In genomic region chr18:48007381-48007780, GRCh38 we compare ENCODE assay signal across 12 cellular contexts.
DNase-seq lines count a peak whose midpoint lies in the region; FAIRE-seq and TF ChIP-seq lines count a peak whose summit lies in the region.
"Had no signal": no experiment of that assay in that cellular context is flagged by ENCODE, and none has a peak within 500 bp of the region (broad histone marks: within the 10 kb centered on the region; RNA-seq: fewer than 3 reads in every experiment).

No MANE protein-coding gene starts in this region.

- no TSS peak for BruUV-seq in Caco-2 (replicated peaks; lab: Mats Ljungman, UMichigan)

- 91 to 96% methylated on average over 5 to 10 of the region's 10 CpGs for WGBS in endodermal cell (ENCODE audit: insufficient coverage in 1 of 2, insufficient read length in 1 of 2), 2 experiments

- peak overlapping the region; percentile 19; the same call in 1 of the 2 replicates for H3K4me2 ChIP-seq in KMS-11

- no peaks in the 10 kb centered on the region for H3K27me3 ChIP-seq in Caco-2 (replicated peaks; ENCODE audit: control insufficient read depth, insufficient read depth, low read length)
- no peaks in the 10 kb centered on the region for H3K27me3 ChIP-seq in KMS-11 (ENCODE audit: insufficient read depth, low read depth)
- no peaks in the 10 kb centered on the region for H3K27me3 ChIP-seq in endodermal cell (ENCODE audit: control insufficient read depth, insufficient read depth, low read length, poor library complexity, severe bottlenecking)
- no peaks in the 10 kb centered on the region for H3K27me3 ChIP-seq in rectal smooth muscle tissue (ENCODE audit: control insufficient read depth, insufficient read depth, low read length)

- intact Hi-C loops in Caco-2 (cut with micrococcal nuclease; ENCODE audit: unreplicated experiment): no loop called here

- H3K36me3 ChIP-seq in Caco-2 (ENCODE audit: control insufficient read depth, insufficient read depth, low read length) (no peaks in the 10 kb centered on the region), KMS-11 (ENCODE audit: insufficient read depth) (no peaks in the 10 kb centered on the region), endodermal cell (ENCODE audit: control insufficient read depth, insufficient read depth, low read length) (no peaks in the 10 kb centered on the region), rectal smooth muscle tissue (ENCODE audit: control insufficient read depth, insufficient read depth, low read length) (no peaks in the 10 kb centered on the region)
- H3K36me3 ChIP-seq: prostate gland had no signal

- H3K27ac Mint-ChIP-seq in Caco-2 (ENCODE audit: unreplicated experiment) (no peak overlapping the region), endodermal cell (no peak overlapping the region)
- H3K27ac Mint-ChIP-seq: immature natural killer cell had no signal

- CTCF ChIA-PET in Caco-2 (lab: Charles Lee): interaction anchor here (1.2 kb wide), 1 partner anchor 77 kb away, joined by 5 read pairs; the partner anchor contains the start of gene SMAD2

- DNase-seq in Caco-2: no peak
- DNase-seq in endodermal cell: no peak
- DNase-seq in urothelium cell line (ENCODE audit: low spot score): no peak
- DNase-seq in stimulated activated CD4-positive, alpha-beta T cell treated with anti-CD3 and anti-CD28 coated beads, Interleukin-15, amount 100 ng/mL, for 24 hours: no peak
- DNase-seq in NCI-H345 (lab: John Stamatoyannopoulos, UW): no peak
- DNase-seq: cortex of kidney, HCEC 1CT, immature natural killer cell, OCI-M1 had no signal

- POLR2A ChIA-PET in Caco-2 (lab: Charles Lee): no interaction called here

- H3K27me3 Mint-ChIP-seq in Caco-2 (ENCODE audit: insufficient read depth, unreplicated experiment) (no peaks in the 10 kb centered on the region), endodermal cell (ENCODE audit: insufficient read depth) (peaks cover 7% of the 10 kb centered on the region)

- TF ChIP-seq CTCF in Caco-2 (IDR thresholded peaks at IDR 0.05; ENCODE audit: insufficient read depth in 1 of 2, low read depth in 1 of 2, low read length in 1 of 2, severe bottlenecking in 1 of 2, unreplicated experiment in 1 of 2): no peak
- TF ChIP-seq CTCF in KMS-11 (conservative IDR thresholded peaks at IDR 0.05; ENCODE audit: low read depth, low read length): no peak
- TF ChIP-seq CTCF in endodermal cell (conservative IDR thresholded peaks at IDR 0.05): no peak

- no peaks in the 10 kb centered on the region for H3K79me2 ChIP-seq in KMS-11 (ENCODE audit: insufficient read depth, low read depth)

- H3K9me3 ChIP-seq in Caco-2 (no peaks in the 10 kb centered on the region), endodermal cell (ENCODE audit: control insufficient read depth, low read length) (no peaks in the 10 kb centered on the region)
- H3K9me3 ChIP-seq: prostate gland had no signal

- FAIRE-seq in urothelium cell line (lab: Jason Lieb, UNC): no peak

- H3K27ac ChIP-seq in KMS-11: no peak overlapping the region
- H3K27ac ChIP-seq in endodermal cell (ENCODE audit: low read depth, low read length): no peak overlapping the region
- no peak overlapping the region for H3K27ac ChIP-seq in rectal smooth muscle tissue (ENCODE audit: low read depth, low read length)

- H3K9ac ChIP-seq in KMS-11 (no peak overlapping the region), endodermal cell (ENCODE audit: extremely low read depth, low read length, poor library complexity, severe bottlenecking) (no peak overlapping the region), rectal smooth muscle tissue (ENCODE audit: low read length) (no peak overlapping the region)

- H3K36me3 Mint-ChIP-seq in Caco-2 (ENCODE audit: insufficient read depth, unreplicated experiment) (no peaks in the 10 kb centered on the region), endodermal cell (ENCODE audit: low read depth) (no peaks in the 10 kb centered on the region)
- H3K36me3 Mint-ChIP-seq: immature natural killer cell had no signal

- H3K4me1 Mint-ChIP-seq in Caco-2 (ENCODE audit: low read depth, unreplicated experiment) (no peaks in the 10 kb centered on the region), endodermal cell (peaks cover 14% of the 10 kb centered on the region)

- H2AFZ ChIP-seq in KMS-11 (ENCODE audit: low read depth): peak overlapping the region; percentile 78; the same call in 1 of the 2 replicates

- H3K4me3 ChIP-seq in Caco-2 (ENCODE audit: low read depth, low read length) (no peak overlapping the region), KMS-11 (IDR thresholded peaks at IDR 0.05; ENCODE audit: insufficient read depth, low read depth, low read length) (no peak overlapping the region), endodermal cell (ENCODE audit: low read length) (peak overlapping the region; percentile 66), rectal smooth muscle tissue (ENCODE audit: low read length) (peak overlapping the region; percentile 50)

- H3K4me3 Mint-ChIP-seq in Caco-2 (ENCODE audit: unreplicated experiment): peak overlapping the region; percentile 66
- peak overlapping the region; percentile 63 for H3K4me3 Mint-ChIP-seq in endodermal cell

- H3K4me1 ChIP-seq in Caco-2 (no peaks in the 10 kb centered on the region), KMS-11 (ENCODE audit: low read depth, poor library complexity, severe bottlenecking) (no peaks in the 10 kb centered on the region), endodermal cell (ENCODE audit: control insufficient read depth, insufficient read depth, low read length) (peaks cover 4% of the 10 kb centered on the region), rectal smooth muscle tissue (ENCODE audit: control insufficient read depth, insufficient read depth, low read length) (no peaks in the 10 kb centered on the region)
- H3K4me1 ChIP-seq: prostate gland had no signal

- H4K20me1 ChIP-seq in KMS-11 (ENCODE audit: insufficient read depth): no peaks in the 10 kb centered on the region

- H3K9me3 Mint-ChIP-seq in Caco-2 (ENCODE audit: unreplicated experiment): no peaks in the 10 kb centered on the region
- peaks cover 10% of the 10 kb centered on the region for H3K9me3 Mint-ChIP-seq in endodermal cell
- H3K9me3 Mint-ChIP-seq: immature natural killer cell had no signal

Comparison
In these comparisons a context has a peak if more than half of its experiments do, and no peak if none do; other contexts are left out.
1. H3K4me3 ChIP-seq: peak in endodermal cell (single experiment) and rectal smooth muscle tissue (single experiment); none in Caco-2 (single experiment) and KMS-11 (single experiment).